In the genomic region with DNA sequence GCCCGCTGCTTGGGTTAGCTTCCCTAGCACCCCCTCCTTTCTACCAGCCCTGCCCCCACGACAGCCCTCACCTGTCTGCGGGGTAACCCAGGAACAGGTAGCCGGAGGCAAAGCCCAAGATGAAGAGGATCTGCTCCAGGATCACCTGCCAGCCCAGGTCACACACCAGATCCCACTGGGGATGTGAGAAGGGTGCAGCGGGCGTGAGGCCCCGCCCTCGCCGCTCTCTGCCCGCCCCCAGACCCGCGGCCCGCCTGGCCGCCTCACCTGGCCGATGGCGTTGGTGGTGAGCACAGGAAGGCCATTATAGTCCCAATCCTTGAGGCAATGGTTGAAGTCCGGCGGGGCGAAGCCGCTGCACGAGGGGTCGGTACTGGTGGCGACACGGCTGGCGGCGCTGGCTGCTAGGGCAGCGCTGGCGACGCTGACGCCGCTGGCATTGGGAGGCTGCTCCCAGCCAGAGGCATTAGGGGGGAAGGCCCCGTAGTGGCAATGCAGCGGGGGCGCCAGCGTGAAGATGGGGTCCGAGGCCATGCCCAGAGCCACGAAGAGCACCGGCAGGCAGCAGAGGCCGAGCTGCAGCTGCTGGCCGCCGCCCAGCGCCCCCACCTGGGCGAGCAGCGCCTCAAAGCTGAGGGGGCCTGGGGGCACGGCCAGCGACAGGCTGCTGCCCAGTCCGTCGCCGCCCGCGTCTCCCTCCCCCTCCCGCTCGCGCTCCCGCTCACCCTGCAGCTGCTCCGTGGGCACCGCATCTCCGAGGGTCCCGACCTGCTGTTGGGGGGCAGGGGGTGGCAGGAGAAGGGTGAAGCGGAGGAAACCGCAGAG, we compare ENCODE assay signal across 8 cellular contexts. TPM values are rescaled to one million over a fixed set of nuclear protein-coding genes. Genes with fewer than 3 reads are reported as not detected.
A peak's percentile ranks its signal among the peaks of the same experiment; 100 is the strongest.
DNase-seq lines count a peak whose midpoint lies in the region; ATAC-seq and TF ChIP-seq lines count a peak whose summit lies in the region.

No MANE protein-coding gene starts in this region.

- H3K4ac ChIP-seq in mesenchymal stem cell (ENCODE audit: low read depth in 1 of 2, low read length in 2 of 2): peak overlapping the region; percentile 29 to 54

- no peak overlapping the region for H2BK5ac ChIP-seq in mesenchymal stem cell (ENCODE audit: low read depth, low read length, poor library complexity, severe bottlenecking)

- H3K79me1 ChIP-seq in mesenchymal stem cell (replicated peaks; ENCODE audit: low read length, poor library complexity, severe bottlenecking): peaks cover 5% of the 10 kb centered on the region

- H3K27ac ChIP-seq in duodenal mucosa (ENCODE audit: low read depth, low read length) (no peak overlapping the region), mesenchymal stem cell (ENCODE audit: low read length, poor library complexity, severe bottlenecking) (no peak overlapping the region), upper lobe of left lung (peak overlapping the region in 2 of 4 donors; percentile 24 to 53)

- peak overlapping the region; percentile 58 to 67 for H3K18ac ChIP-seq in mesenchymal stem cell (ENCODE audit: low read depth in 1 of 2, low read length in 2 of 2)

- peak overlapping the region in 1 of 2 experiments; percentile 35 for H3K14ac ChIP-seq in mesenchymal stem cell (ENCODE audit: low read length in 2 of 2)

- no peak for TF ChIP-seq POLR2A in upper lobe of left lung (IDR thresholded peaks at IDR 0.05)

- H3K9me3 ChIP-seq in duodenal mucosa (ENCODE audit: control insufficient read depth in 1 of 2, low read length in 2 of 2): no peaks in the 10 kb centered on the region
- no peaks in the 10 kb centered on the region for H3K9me3 ChIP-seq in mesenchymal stem cell (ENCODE audit: control insufficient read depth, low read length)
- no peaks in the 10 kb centered on the region for H3K9me3 ChIP-seq in upper lobe of left lung

- no peak overlapping the region for H2BK120ac ChIP-seq in mesenchymal stem cell (ENCODE audit: low read depth, low read length)

- peaks cover 39 to 44% of the 10 kb centered on the region in 2 donors for H3K27me3 ChIP-seq in duodenal mucosa (ENCODE audit: control insufficient read depth in 1 of 2, insufficient read depth in 2 of 2, low read length in 2 of 2)
- peaks cover 0 to 10% of the 10 kb centered on the region in 2 experiments for H3K27me3 ChIP-seq in mesenchymal stem cell (ENCODE audit: control insufficient read depth in 1 of 2, insufficient read depth in 1 of 2, low read length in 2 of 2)
- H3K27me3 ChIP-seq in upper lobe of left lung: peaks cover 0 to 12% (median 1%) of the 10 kb centered on the region in 4 donors

- no peak overlapping the region for H2BK15ac ChIP-seq in mesenchymal stem cell (ENCODE audit: low read depth, poor library complexity, severe bottlenecking)

- H2BK12ac ChIP-seq in mesenchymal stem cell (ENCODE audit: low read length in 2 of 2): peak overlapping the region in 1 of 2 experiments; percentile 21

- peak overlapping the region; percentile 58 to 67 for H3K4me3 ChIP-seq in duodenal mucosa (ENCODE audit: low read depth in 1 of 2, low read length in 2 of 2)
- peak overlapping the region; percentile 81 to 84 for H3K4me3 ChIP-seq in mesenchymal stem cell (ENCODE audit: insufficient read depth in 1 of 2, low read depth in 1 of 2, low read length in 2 of 2)
- H3K4me3 ChIP-seq in upper lobe of left lung: peak overlapping the region; percentile 63 to 77 (median 66)

- H3K4me1 ChIP-seq in duodenal mucosa (ENCODE audit: control insufficient read depth in 1 of 2, insufficient read depth in 2 of 2, low read length in 2 of 2): peaks cover 0 to 9% of the 10 kb centered on the region in 2 donors
- peaks cover 9% of the 10 kb centered on the region for H3K4me1 ChIP-seq in mesenchymal stem cell (ENCODE audit: control insufficient read depth, insufficient read depth, low read depth, low read length)
- peaks cover 6 to 22% (median 17%) of the 10 kb centered on the region in 4 donors for H3K4me1 ChIP-seq in upper lobe of left lung

- H3K9ac ChIP-seq in duodenal mucosa (ENCODE audit: low read depth in 1 of 2, low read length in 2 of 2): no peak overlapping the region
- peak overlapping the region; percentile 71 for H3K9ac ChIP-seq in mesenchymal stem cell (ENCODE audit: low read length)

- peak overlapping the region; percentile 72 for H2AFZ ChIP-seq in mesenchymal stem cell (ENCODE audit: low read depth, low read length)

- H3K23ac ChIP-seq in mesenchymal stem cell (ENCODE audit: low read length in 2 of 2): peak overlapping the region in 1 of 2 experiments; percentile 78

- no peak overlapping the region for H2AK5ac ChIP-seq in mesenchymal stem cell (ENCODE audit: low read length, severe bottlenecking)

- DNase-seq in Ammon's horn (ENCODE audit: low spot score) (peak; percentile 57), NCI-H1092 treated with DMSO at 0.1 percent for 48 hours (lab: John Stamatoyannopoulos, UW) (peak; percentile 58), mesenchymal stem cell (no peak), upper lobe of left lung (peak in 1 of 2 donors; percentile 84)
- DNase-seq in NK-92 treated with Interleukin-12 subunit alpha and Interleukin-12 subunit beta, amount 100 ng/mL, for 24 hours (lab: John Stamatoyannopoulos, UW): no peak

- peak overlapping the region; percentile 57 for H4K91ac ChIP-seq in mesenchymal stem cell (ENCODE audit: low read length)

- H4K8ac ChIP-seq in mesenchymal stem cell (ENCODE audit: low read length): peak overlapping the region; percentile 53

- ATAC-seq in upper lobe of left lung (ENCODE audit: low FRiP score in 2 of 2): peak in 1 of 2 donors; percentile 38
- ATAC-seq in HG03378 (IDR thresholded peaks at IDR 0.05; ENCODE audit: unreplicated experiment): no peak
- ATAC-seq in GM18867 (IDR thresholded peaks at IDR 0.05; ENCODE audit: unreplicated experiment): no peak

- 10% methylated on average over 56 of the region's 61 CpGs for whole genome bisulfite sequencing in mesenchymal stem cell
- WGBS in upper lobe of left lung, 2 donors: 19 to 23% methylated on average over 16 to 24 of the region's 61 CpGs

- H3K4me2 ChIP-seq in mesenchymal stem cell (ENCODE audit: low read length, poor library complexity, severe bottlenecking): peak overlapping the region; percentile 96

- TF ChIP-seq EP300 in upper lobe of left lung (IDR thresholded peaks at IDR 0.05): no peak

- H3K36me3 ChIP-seq in duodenal mucosa (ENCODE audit: control insufficient read depth in 1 of 2, insufficient read depth in 2 of 2, low read length in 2 of 2): no peaks in the 10 kb centered on the region
- H3K36me3 ChIP-seq in mesenchymal stem cell (ENCODE audit: control insufficient read depth in 1 of 2, insufficient read depth in 2 of 2, low read depth in 1 of 2, low read length in 2 of 2): peaks cover 10 to 31% of the 10 kb centered on the region in 2 experiments
- no peaks in the 10 kb centered on the region for H3K36me3 ChIP-seq in upper lobe of left lung

- TF ChIP-seq CTCF in upper lobe of left lung (IDR thresholded peaks at IDR 0.05): no peak

RNA-seq across cellular contexts. Expression of a gene that starts 0.8 kb away (rescaled TPM):
- polyA plus RNA-seq in mesenchymal stem cell (2013, experiment 1 of 2): 36.3 TPM
- polyA plus RNA-seq in mesenchymal stem cell (2013, experiment 2 of 2): 34.3 TPM
- 10 to 100 TPM in 4 of 6 donors, 1 to 10 TPM in 2; 5.8 to 16.8 (median 12.4) TPM for total RNA-seq in upper lobe of left lung

RNA-seq across cellular contexts. Expression of a gene that starts 13.1 kb away (rescaled TPM):
- polyA plus RNA-seq in mesenchymal stem cell (2013, experiment 1 of 2): 14.1 TPM
- polyA plus RNA-seq in mesenchymal stem cell (2013, experiment 2 of 2): 13.7 TPM
- 10 to 100 TPM in 3 of 6 donors, 1 to 10 TPM in 3; 4.1 to 18.9 (median 9.3) TPM for total RNA-seq in upper lobe of left lung

RNA-seq across cellular contexts. Expression of a gene that starts 20.7 kb away (rescaled TPM):
- polyA plus RNA-seq in mesenchymal stem cell (2013, experiment 1 of 2): not detected
- not detected for polyA plus RNA-seq in mesenchymal stem cell (2013, experiment 2 of 2)
- not detected for total RNA-seq in upper lobe of left lung

RNA-seq across cellular contexts. Expression of a gene that starts 25.0 kb away (rescaled TPM):
- polyA plus RNA-seq in mesenchymal stem cell (2013, experiment 1 of 2): not detected
- not detected for polyA plus RNA-seq in mesenchymal stem cell (2013, experiment 2 of 2)
- total RNA-seq in upper lobe of left lung: 1 to 10 TPM in 3 of 6 donors, under 1 TPM in 1, not detected in 2; 0.47 to 3.1 (median 2.3) TPM

RNA-seq across cellular contexts. Expression of a gene that starts 30.6 kb away (rescaled TPM):
- polyA plus RNA-seq in mesenchymal stem cell (2013, experiment 1 of 2): 111 TPM
- 101 TPM for polyA plus RNA-seq in mesenchymal stem cell (2013, experiment 2 of 2)
- total RNA-seq in upper lobe of left lung: 100 to 1,000 TPM in 3 of 6 donors, 10 to 100 TPM in 3; 47.6 to 325 (median 85.7) TPM

Comparison
In these comparisons a context has a peak if more than half of its experiments do, and no peak if none do; other contexts are left out.
1. DNase-seq: peak in Ammon's horn (single experiment) and NCI-H1092 treated with DMSO at 0.1 percent for 48 hours (single experiment); none in mesenchymal stem cell (single experiment) and NK-92 treated with Interleukin-12 subunit alpha and Interleukin-12 subunit beta, amount 100 ng/mL, for 24 hours (single experiment).
2. Peak in every context shown above with its lines, with median percentiles within 50 percentile points of each other: H3K4me3 ChIP-seq.